In genomic region chr1:214548988-214549387, GRCh38 we compare ENCODE assay signal across 9 cellular contexts. TPM values are rescaled to one million over a fixed set of nuclear protein-coding genes. Genes with fewer than 3 reads are reported as not detected.
A peak's percentile ranks its signal among the peaks of the same experiment; 100 is the strongest.
DNase-seq lines count a peak whose midpoint lies in the region; ATAC-seq, FAIRE-seq and TF ChIP-seq lines count a peak whose summit lies in the region.
"Had no signal": no experiment of that assay in that cellular context is flagged by ENCODE, and none has a peak within 500 bp of the region (broad histone marks: within the 10 kb centered on the region; RNA-seq: fewer than 3 reads in every experiment).

No MANE protein-coding gene starts in this region.

- H3K27ac Mint-ChIP-seq in progenitor cell of endocrine pancreas, result peak overlapping the region; percentile 71

- peak overlapping the region; percentile 84 for H3K4me3 Mint-ChIP-seq in progenitor cell of endocrine pancreas (ENCODE audit: low read depth)

- peaks cover 23% of the 10 kb centered on the region for H3K4me1 ChIP-seq in RWPE2 (ENCODE audit: insufficient read depth, poor library complexity, severe bottlenecking)

- no peaks in the 10 kb centered on the region for H3K36me3 Mint-ChIP-seq in progenitor cell of endocrine pancreas (ENCODE audit: insufficient read depth)

- FAIRE-seq in urothelium cell line (lab: Jason Lieb, UNC), result no peak

- peak overlapping the region; percentile 92 for H3K27ac ChIP-seq in RWPE2 (ENCODE audit: poor library complexity, severe bottlenecking)

- H3K27me3 ChIP-seq in RWPE2 (ENCODE audit: insufficient read depth, poor library complexity, severe bottlenecking), result no peaks in the 10 kb centered on the region

- H3K9me3 ChIP-seq in RWPE2 (ENCODE audit: severe bottlenecking), result no peaks in the 10 kb centered on the region

- TF ChIP-seq CTCF in RWPE2 (IDR thresholded peaks at IDR 0.05; ENCODE audit: poor library complexity, severe bottlenecking), result no peak
- TF ChIP-seq CTCF in fibroblast of the aortic adventitia (IDR thresholded peaks at IDR 0.05; ENCODE audit: insufficient read depth, low read length), result no peak
- no peak for TF ChIP-seq CTCF in progenitor cell of endocrine pancreas (IDR thresholded peaks at IDR 0.05; ENCODE audit: unreplicated experiment)

- H3K27me3 Mint-ChIP-seq in progenitor cell of endocrine pancreas, result no peaks in the 10 kb centered on the region

- DNase-seq in Daoy (ENCODE audit: low read depth) (peak; percentile 70), RWPE2 (ENCODE audit: low spot score) (no peak), fibroblast of the aortic adventitia (ENCODE audit: low read depth) (no peak), progenitor cell of endocrine pancreas (ENCODE audit: low spot score, unreplicated experiment) (no peak), urothelium cell line (ENCODE audit: low spot score) (no peak), NCI-H1092 (lab: John Stamatoyannopoulos, UW) (no peak)
- DNase-seq: effector CD4-positive, alpha-beta T cell had no signal

- H3K4me1 Mint-ChIP-seq in progenitor cell of endocrine pancreas (ENCODE audit: low read depth), result peaks cover 46% of the 10 kb centered on the region

- ATAC-seq in RWPE2 (ENCODE audit: low read depth), result no peak
- ATAC-seq in GM21390 (IDR thresholded peaks at IDR 0.05; ENCODE audit: unreplicated experiment), result no peak
- no peak for ATAC-seq in GM19023 (IDR thresholded peaks at IDR 0.05; ENCODE audit: unreplicated experiment)

- no peaks in the 10 kb centered on the region for H3K9me3 Mint-ChIP-seq in progenitor cell of endocrine pancreas (ENCODE audit: low read depth)

- H3K36me3 ChIP-seq in RWPE2 (ENCODE audit: low read depth), result peaks cover 19% of the 10 kb centered on the region

- H3K4me3 ChIP-seq in RWPE2 (ENCODE audit: severe bottlenecking) (peak overlapping the region; percentile 85), fibroblast of the aortic adventitia (ENCODE audit: low read depth, low read length) (peak overlapping the region; percentile 83)

RNA-seq across cellular contexts. Expression of gene PTPN14, which starts 2.4 kb away (rescaled TPM):
- total RNA-seq in Daoy (2014; rRNA removed; shearing (Covaris generic)), result 16.5 and 23.5 TPM in 2 replicates
- total RNA-seq in fibroblast of the aortic adventitia (ENCODE audit: low replicate concordance) (21.9 and 46.6 TPM in 2 replicates), progenitor cell of endocrine pancreas (37.0 and 43.3 TPM in 2 replicates)

RNA-seq across cellular contexts. Expression of gene CENPF, which starts 54.0 kb away (rescaled TPM):
- 64.2 and 64.3 TPM in 2 replicates for total RNA-seq in Daoy (2014; rRNA removed; shearing (Covaris generic))
- total RNA-seq in fibroblast of the aortic adventitia (ENCODE audit: low replicate concordance) (7.5 and 42.1 TPM in 2 replicates), progenitor cell of endocrine pancreas (62.1 and 62.8 TPM in 2 replicates)
